In genomic region chr3:144273611-144274010, GRCh38 we compare ENCODE assay signal across 24 cellular contexts.
DNase-seq lines count a peak whose midpoint lies in the region; ATAC-seq and TF ChIP-seq lines count a peak whose summit lies in the region.
"Had no signal": no experiment of that assay in that cellular context is flagged by ENCODE, and none has a peak within 500 bp of the region (broad histone marks: within the 10 kb centered on the region; RNA-seq: fewer than 3 reads in every experiment).

No MANE protein-coding gene starts in this region.

- WGBS in prostate gland = 44% methylated on average over 2 of the region's 2 CpGs

- H3K4me1 Mint-ChIP-seq in activated T-helper 17 cell treated with anti-CD3 and anti-CD28 coated beads, Interleukin-2, amount 50 U/mL, for 72 hours = no peaks in the 10 kb centered on the region

- ATAC-seq in foreskin keratinocyte = peak; percentile 51
- no peak for ATAC-seq in activated T-helper 17 cell treated with anti-CD3 and anti-CD28 coated beads, Interleukin-2, amount 50 U/mL, for 72 hours (replicated peaks)
- ATAC-seq in HG02973 (IDR thresholded peaks at IDR 0.05; ENCODE audit: unreplicated experiment) = no peak
- ATAC-seq: heart left ventricle, SK-N-SH treated with all-trans-retinoic acid at 6 μM for 48 hours had no signal

- intact Hi-C loops in prostate gland (cut with DNase I) = no loop called here

- H3K9me3 Mint-ChIP-seq in activated T-helper 17 cell treated with anti-CD3 and anti-CD28 coated beads, Interleukin-2, amount 50 U/mL, for 72 hours = no peaks in the 10 kb centered on the region
- H3K9me3 Mint-ChIP-seq: activated B cell treated with CpG ODN at 0.5 μM for 24 hours; T-helper 2 cell treated with Interferon-gamma antibody and Interleukin-4, amounts not matched to agents 5 μg/mL and 100 μg/mL, for 36 hours had no signal

- no peaks in the 10 kb centered on the region for H3K27me3 Mint-ChIP-seq in activated T-helper 17 cell treated with anti-CD3 and anti-CD28 coated beads, Interleukin-2, amount 50 U/mL, for 72 hours

- H3K9me3 ChIP-seq in SK-N-MC (ENCODE audit: low read depth, low read length) (no peaks in the 10 kb centered on the region), prostate gland (no peaks in the 10 kb centered on the region)
- H3K9me3 ChIP-seq: esophagus squamous epithelium, HAP-1, heart left ventricle, right atrium auricular region, uterus had no signal

- H3K27ac ChIP-seq in SK-N-MC (peak overlapping the region; percentile 51), foreskin keratinocyte (no peak overlapping the region), prostate gland (no peak overlapping the region)
- H3K27ac ChIP-seq: esophagus squamous epithelium, heart left ventricle, right atrium auricular region, RWPE1, uterus had no signal

- no peak for TF ChIP-seq CTCF in foreskin keratinocyte (conservative IDR thresholded peaks at IDR 0.05)
- no peak for TF ChIP-seq CTCF in prostate gland (IDR thresholded peaks at IDR 0.05)

- TF ChIP-seq POLR2A in prostate gland (IDR thresholded peaks at IDR 0.05) = no peak

- H3K4me3 ChIP-seq in SK-N-MC (peak overlapping the region; percentile 44), prostate gland (no peak overlapping the region)
- H3K4me3 ChIP-seq: esophagus squamous epithelium, HAP-1, heart left ventricle, right atrium auricular region, uterus had no signal

- H3K36me3 ChIP-seq in SK-N-MC (ENCODE audit: insufficient read depth, low read length) (no peaks in the 10 kb centered on the region), prostate gland (no peaks in the 10 kb centered on the region)
- H3K36me3 ChIP-seq: esophagus squamous epithelium, HAP-1, heart left ventricle, right atrium auricular region, uterus had no signal

- DNase-seq in ELR (ENCODE audit: low read depth) = peak; percentile 1
- peak; percentile 66 for DNase-seq in SK-N-MC (ENCODE audit: low read depth, low spot score)
- peak in 1 of 2 donors; percentile 27 for DNase-seq in foreskin keratinocyte
- DNase-seq in prostate gland (ENCODE audit: low spot score) = peak; percentile 33
- no peak for DNase-seq in NCI-H187 treated with DMSO at 0.1 percent for 48 hours (lab: John Stamatoyannopoulos, UW)
- no peak for DNase-seq in activated CD8-positive, alpha-beta memory T cell treated with anti-CD3 and anti-CD28 coated beads, Interleukin-2, amount 50 U/mL, for 4 hours
- DNase-seq: ACHN; activated B cell treated with CpG ODN at 0.5 μM for 24 hours; activated CD4-positive, alpha-beta T cell treated with anti-CD3 and anti-CD28 coated beads, Interleukin-2, amount 50 U/mL, for 48 hours; activated naive CD4-positive, alpha-beta T cell; activated T-cell treated with anti-CD3 and anti-CD28 coated beads for 4 hours; amygdala; cerebellar nuclear complex; esophagus squamous epithelium; heart left ventricle; stimulated activated CD4-positive, alpha-beta T cell treated with anti-CD3 and anti-CD28 coated beads, Interleukin-15, amount 100 ng/mL, for 24 hours; uterus had no signal

- no peak overlapping the region for H3K4me3 Mint-ChIP-seq in activated T-helper 17 cell treated with anti-CD3 and anti-CD28 coated beads, Interleukin-2, amount 50 U/mL, for 72 hours
- H3K4me3 Mint-ChIP-seq: activated B cell treated with CpG ODN at 0.5 μM for 24 hours; T-helper 2 cell treated with Interferon-gamma antibody and Interleukin-4, amounts not matched to agents 5 μg/mL and 100 μg/mL, for 36 hours had no signal

- no peaks in the 10 kb centered on the region for H3K27me3 ChIP-seq in foreskin keratinocyte
- no peaks in the 10 kb centered on the region for H3K27me3 ChIP-seq in prostate gland (replicated peaks; ENCODE audit: insufficient read depth)
- H3K27me3 ChIP-seq: esophagus squamous epithelium, heart left ventricle, right atrium auricular region, uterus had no signal

- H3K4me1 ChIP-seq in foreskin keratinocyte (no peaks in the 10 kb centered on the region), prostate gland (replicated peaks) (no peaks in the 10 kb centered on the region)
- H3K4me1 ChIP-seq: esophagus squamous epithelium, right atrium auricular region, uterus had no signal

- H3K27ac Mint-ChIP-seq in activated T-helper 17 cell treated with anti-CD3 and anti-CD28 coated beads, Interleukin-2, amount 50 U/mL, for 72 hours = no peak overlapping the region
- H3K27ac Mint-ChIP-seq: activated B cell treated with CpG ODN at 0.5 μM for 24 hours; T-helper 2 cell treated with Interferon-gamma antibody and Interleukin-4, amounts not matched to agents 5 μg/mL and 100 μg/mL, for 36 hours had no signal

- peak overlapping the region; percentile 9 for H3K9ac ChIP-seq in SK-N-MC (ENCODE audit: insufficient read length)

- H3K36me3 Mint-ChIP-seq in activated T-helper 17 cell treated with anti-CD3 and anti-CD28 coated beads, Interleukin-2, amount 50 U/mL, for 72 hours (ENCODE audit: low read depth) = no peaks in the 10 kb centered on the region

Comparison
In these comparisons a context has a peak if more than half of its experiments do, and no peak if none do; other contexts are left out.
1. DNase-seq: peak in ELR (single experiment), SK-N-MC (single experiment) and prostate gland (single experiment); none in NCI-H187 treated with DMSO at 0.1 percent for 48 hours (single experiment) and activated CD8-positive, alpha-beta memory T cell treated with anti-CD3 and anti-CD28 coated beads, Interleukin-2, amount 50 U/mL, for 4 hours (single experiment).